8 cellular contexts compared by ENCODE assay signal in the genomic region with DNA sequence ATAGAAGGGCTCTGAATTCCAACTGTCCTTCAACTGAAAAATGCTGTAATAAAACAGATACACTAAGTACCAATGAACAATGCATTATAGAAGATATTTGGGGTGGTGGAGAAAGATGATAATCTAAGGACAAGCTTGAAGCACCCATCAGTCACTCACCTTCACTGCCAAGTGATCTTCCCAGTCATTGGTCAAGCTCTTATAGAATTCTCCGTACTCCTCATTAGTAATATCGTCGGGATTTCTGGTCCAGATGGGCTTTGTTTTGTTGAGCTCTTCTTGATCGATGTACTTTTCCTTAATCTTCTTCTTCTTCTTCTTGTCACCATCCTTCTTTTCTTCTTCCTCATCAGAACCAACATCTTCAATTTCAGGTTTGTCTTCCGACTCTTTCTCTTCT. TPM values are rescaled to one million over a fixed set of nuclear protein-coding genes. Genes with fewer than 3 reads are reported as not detected.
DNase-seq lines count a peak whose midpoint lies in the region; ATAC-seq and TF ChIP-seq lines count a peak whose summit lies in the region.
"Not testable (repeated sequence)": the region's sequence is repeated elsewhere in the genome, so short reads cannot be mapped to it uniquely, and the experiment has no call there.

No MANE protein-coding gene starts in this region.

- not testable (repeated sequence) for TF ChIP-seq RAD21 in IMR-90 (IDR thresholded peaks at IDR 0.05; ENCODE audit: low read length); SK-N-SH (IDR thresholded peaks at IDR 0.05; ENCODE audit: low read length)

- not testable (repeated sequence) for H3K9me2 ChIP-seq in SK-N-SH

- H3K9me1 ChIP-seq in IMR-90 (ENCODE audit: insufficient read depth, low read length), result not testable (repeated sequence)

- DNase-seq in Caco-2; IMR-90; SK-N-SH; activated T-helper 1 cell treated with anti-CD3 and anti-CD28 coated beads, Interleukin-12 subunit alpha, Interleukin-12 subunit beta, Interleukin-2, Interleukin-4 antibody, amounts not matched to agents 30 ng/mL and 10 ng/mL and 1 ng/mL, durations not matched to agents 14 hours and 24 hours and 36 hours (ENCODE audit: low spot score); immature natural killer cell; substantia nigra (lab: John Stamatoyannopoulos, UW): not testable (repeated sequence)

- POLR2A ChIA-PET in Caco-2 (lab: Charles Lee); SK-N-SH (lab: Yijun Ruan, JAX): not testable (repeated sequence)
- POLR2A ChIA-PET in IMR-90 (lab: Charles Lee; ENCODE audit: unreplicated experiment), result interaction anchor here (0.5 kb wide), 1 partner anchor 63 kb away, joined by 9 read pairs; no protein-coding TSS in a partner anchor

- TF ChIP-seq POLR2A in IMR-90 (IDR thresholded peaks at IDR 0.05; ENCODE audit: low read depth, low read length), result not testable (repeated sequence)

- ATAC-seq in IMR-90 (ENCODE audit: low read depth), result not testable (repeated sequence)

- H4K91ac ChIP-seq in IMR-90 (ENCODE audit: insufficient read depth, low read depth, low read length), result not testable (repeated sequence)

- not testable (repeated sequence) for H2AFZ ChIP-seq in IMR-90 (replicated peaks; ENCODE audit: low read length, poor library complexity); SK-N-SH (ENCODE audit: low read depth)

- H2BK120ac ChIP-seq in IMR-90 (ENCODE audit: low read depth, low read length), result not testable (repeated sequence)

- H3K4me3 Mint-ChIP-seq in Caco-2 (ENCODE audit: unreplicated experiment), result peak overlapping the region; percentile 81
- H3K4me3 Mint-ChIP-seq in activated T-helper 1 cell treated with anti-CD3 and anti-CD28 coated beads, Interleukin-12 subunit alpha, Interleukin-12 subunit beta, Interleukin-2, Interleukin-4 antibody, amounts not matched to agents 30 ng/mL and 10 ng/mL and 1 ng/mL, durations not matched to agents 14 hours and 24 hours and 36 hours, result peak overlapping the region; percentile 99
- H3K4me3 Mint-ChIP-seq in immature natural killer cell, result peak overlapping the region; percentile 95 to 99 (median 96)
- peak overlapping the region; percentile 90 to 99 (median 99) for H3K4me3 Mint-ChIP-seq in nephron

- not testable (repeated sequence) for H3K18ac ChIP-seq in IMR-90 (ENCODE audit: low read depth, low read length)

- H3K23ac ChIP-seq in IMR-90 (ENCODE audit: low read depth, low read length), result peak overlapping the region; percentile 58; the same call in 1 of the 2 replicates

- not testable (repeated sequence) for H2BK20ac ChIP-seq in IMR-90 (ENCODE audit: low read depth, low read length)

- not testable (repeated sequence) for H3K9me3 Mint-ChIP-seq in Caco-2 (ENCODE audit: unreplicated experiment); activated T-helper 1 cell treated with anti-CD3 and anti-CD28 coated beads, Interleukin-12 subunit alpha, Interleukin-12 subunit beta, Interleukin-2, Interleukin-4 antibody, amounts not matched to agents 30 ng/mL and 10 ng/mL and 1 ng/mL, durations not matched to agents 14 hours and 24 hours and 36 hours; immature natural killer cell; nephron

- H3K4me2 ChIP-seq in IMR-90 (ENCODE audit: low read depth, low read length), result peak overlapping the region; percentile 99; the same call in 1 of the 2 replicates
- peak overlapping the region; percentile 93 for H3K4me2 ChIP-seq in SK-N-SH

- no CpG with 5 or more reads among the region's 5 CpGs for WGBS in IMR-90 (ENCODE audit: extremely low coverage in 2 of 2, insufficient read length in 1 of 2), 2 experiments
- 50% methylated on average over 5 of the region's 5 CpGs for WGBS in SK-N-SH (ENCODE audit: low lambda C conversion rate)

- H3K14ac ChIP-seq in IMR-90 (replicated peaks; ENCODE audit: low read depth, low read length), result 0 out of 2 replicates have a peak overlapping the region, but pooled peaks have one; percentile 53

- not testable (repeated sequence) for H3K9ac ChIP-seq in IMR-90 (ENCODE audit: low read depth, low read length)
- peak overlapping the region; percentile 94 for H3K9ac ChIP-seq in SK-N-SH

- not testable (repeated sequence) for TF ChIP-seq EP300 in SK-N-SH (IDR thresholded peaks at IDR 0.05; ENCODE audit: borderline replicate concordance in 1 of 2, low read depth in 1 of 2, low read length in 1 of 2)

- H3K79me1 ChIP-seq in IMR-90 (ENCODE audit: low read depth in 1 of 2, low read length in 2 of 2), result peaks cover 26 to 56% of the 10 kb centered on the region in 2 experiments

- H3K9me3 ChIP-seq in Caco-2; IMR-90 (ENCODE audit: control insufficient read depth, insufficient read depth, low read length); SK-N-SH: not testable (repeated sequence)

- not testable (repeated sequence) for H3K27ac ChIP-seq in IMR-90 (ENCODE audit: insufficient read depth, low read length)
- H3K27ac ChIP-seq in SK-N-SH (ENCODE audit: low read depth in 2 of 2, low read length in 1 of 2) (peak overlapping the region in 1 of 2 experiments; percentile 25; a peak in 1 of 4 replicates), cingulate gyrus (ENCODE audit: low read depth, low read length) (peak overlapping the region; percentile 23), substantia nigra (ENCODE audit: low read depth, low read length, poor library complexity, severe bottlenecking) (peak overlapping the region; percentile 23)

- peaks cover 58% of the 10 kb centered on the region for H4K20me1 ChIP-seq in IMR-90 (ENCODE audit: insufficient read depth, low read length)
- H4K20me1 ChIP-seq in SK-N-SH (ENCODE audit: insufficient read depth), result peaks cover 48% of the 10 kb centered on the region

- H4K5ac ChIP-seq in IMR-90 (ENCODE audit: low read depth, low read length), result not testable (repeated sequence)

- H3K27me3 Mint-ChIP-seq in Caco-2 (ENCODE audit: insufficient read depth, unreplicated experiment); activated T-helper 1 cell treated with anti-CD3 and anti-CD28 coated beads, Interleukin-12 subunit alpha, Interleukin-12 subunit beta, Interleukin-2, Interleukin-4 antibody, amounts not matched to agents 30 ng/mL and 10 ng/mL and 1 ng/mL, durations not matched to agents 14 hours and 24 hours and 36 hours (ENCODE audit: insufficient read depth); nephron (ENCODE audit: low read depth): not testable (repeated sequence)
- H3K27me3 Mint-ChIP-seq in immature natural killer cell (ENCODE audit: low read depth in 3 of 3), result peaks cover 18 to 48% (median 34%) of the 10 kb centered on the region in 3 donors

- H3K36me3 Mint-ChIP-seq in Caco-2 (ENCODE audit: insufficient read depth, unreplicated experiment) (peaks cover 93% of the 10 kb centered on the region), immature natural killer cell (peaks cover 33 to 64% (median 48%) of the 10 kb centered on the region in 3 donors), nephron (ENCODE audit: low read depth) (peaks cover 66% of the 10 kb centered on the region)
- H3K36me3 Mint-ChIP-seq in activated T-helper 1 cell treated with anti-CD3 and anti-CD28 coated beads, Interleukin-12 subunit alpha, Interleukin-12 subunit beta, Interleukin-2, Interleukin-4 antibody, amounts not matched to agents 30 ng/mL and 10 ng/mL and 1 ng/mL, durations not matched to agents 14 hours and 24 hours and 36 hours (ENCODE audit: low read depth), result peaks cover 66% of the 10 kb centered on the region

- not testable (repeated sequence) for H2AK9ac ChIP-seq in IMR-90 (replicated peaks; ENCODE audit: low read depth, low read length, poor library complexity)

- not testable (repeated sequence) for H3K27ac Mint-ChIP-seq in Caco-2 (ENCODE audit: unreplicated experiment); nephron
- peak overlapping the region; percentile 61 for H3K27ac Mint-ChIP-seq in activated T-helper 1 cell treated with anti-CD3 and anti-CD28 coated beads, Interleukin-12 subunit alpha, Interleukin-12 subunit beta, Interleukin-2, Interleukin-4 antibody, amounts not matched to agents 30 ng/mL and 10 ng/mL and 1 ng/mL, durations not matched to agents 14 hours and 24 hours and 36 hours
- H3K27ac Mint-ChIP-seq in immature natural killer cell, result peak overlapping the region; percentile 57 to 99 (median 96)

- H2BK15ac ChIP-seq in IMR-90 (ENCODE audit: low read depth, low read length), result not testable (repeated sequence)

- not testable (repeated sequence) for TF ChIP-seq CTCF in Caco-2 (IDR thresholded peaks at IDR 0.05; ENCODE audit: insufficient read depth in 1 of 2, low read depth in 1 of 2, low read length in 1 of 2, severe bottlenecking in 1 of 2, unreplicated experiment in 1 of 2); IMR-90 (conservative IDR thresholded peaks at IDR 0.05; ENCODE audit: low read depth, low read length); SK-N-SH (IDR thresholded peaks at IDR 0.05); nephron (IDR thresholded peaks at IDR 0.05; ENCODE audit: unreplicated experiment in 3 of 3)

- BruUV-seq in Caco-2 (replicated peaks; lab: Mats Ljungman, UMichigan), result not testable (repeated sequence)
- BruUV-seq in IMR-90 (replicated peaks; lab: Mats Ljungman, UMichigan), result TSS peak; percentile 67

- intact Hi-C loops in Caco-2 (cut with micrococcal nuclease; ENCODE audit: unreplicated experiment); IMR-90 (cut with micrococcal nuclease); activated T-helper 1 cell treated with anti-CD3 and anti-CD28 coated beads, Interleukin-12 subunit alpha, Interleukin-12 subunit beta, Interleukin-2, Interleukin-4 antibody, amounts not matched to agents 30 ng/mL and 10 ng/mL and 1 ng/mL, durations not matched to agents 14 hours and 24 hours and 36 hours (cut with micrococcal nuclease): not testable (repeated sequence)

- peaks cover 42% of the 10 kb centered on the region for H3F3A ChIP-seq in SK-N-SH (replicated peaks; ENCODE audit: insufficient read depth)

- not testable (repeated sequence) for H4K8ac ChIP-seq in IMR-90 (ENCODE audit: low read depth in 2 of 2, low read length in 2 of 2)

- H3K56ac ChIP-seq in IMR-90 (ENCODE audit: extremely low read depth, insufficient read depth, low read length), result not testable (repeated sequence)

- H3K79me2 ChIP-seq in SK-N-SH (ENCODE audit: insufficient read depth), result peaks cover 51% of the 10 kb centered on the region

- not testable (repeated sequence) for H3K27me3 ChIP-seq in Caco-2 (replicated peaks; ENCODE audit: control insufficient read depth, insufficient read depth, low read length); IMR-90 (ENCODE audit: control insufficient read depth, insufficient read depth, low read length); SK-N-SH (ENCODE audit: insufficient read depth)

- in situ Hi-C loops in IMR-90 (cut with MboI; ENCODE audit: low sequenced_read_pairs), result loop anchor here (25.0 kb wide), 1 partner anchor 228 kb away; a partner anchor contains a TSS

- not testable (repeated sequence) for H3K36me3 ChIP-seq in Caco-2 (ENCODE audit: control insufficient read depth, insufficient read depth, low read length)
- peaks cover 48% of the 10 kb centered on the region for H3K36me3 ChIP-seq in IMR-90 (ENCODE audit: control insufficient read depth, insufficient read depth, low read length)
- peaks cover 62 to 65% of the 10 kb centered on the region in 2 experiments for H3K36me3 ChIP-seq in SK-N-SH (replicated peaks in 1 of 2; ENCODE audit: control insufficient read depth in 1 of 2, insufficient read depth in 2 of 2, low read length in 1 of 2)

- H3K4me1 ChIP-seq in Caco-2 (peaks cover 33% of the 10 kb centered on the region), IMR-90 (ENCODE audit: control insufficient read depth, insufficient read depth, low read length) (peaks cover 10% of the 10 kb centered on the region), SK-N-SH (ENCODE audit: control insufficient read depth in 1 of 2, insufficient read depth in 2 of 2, low read depth in 1 of 2, low read length in 1 of 2) (peaks cover 28 to 32% of the 10 kb centered on the region in 2 experiments)

- H2BK5ac ChIP-seq in IMR-90 (ENCODE audit: low read depth, low read length, poor library complexity, severe bottlenecking), result not testable (repeated sequence)

- dilution Hi-C loops in IMR-90 (cut with HindIII; ENCODE audit: low sequenced_read_pairs, unreplicated experiment), result not testable (repeated sequence)

- not testable (repeated sequence) for H2AK5ac ChIP-seq in IMR-90 (ENCODE audit: low read depth, low read length)

- H3K4me1 Mint-ChIP-seq in Caco-2 (ENCODE audit: low read depth, unreplicated experiment) (peaks cover 23% of the 10 kb centered on the region), immature natural killer cell (peaks cover 65 to 82% of the 10 kb centered on the region in 2 donors), nephron (peaks cover 55% of the 10 kb centered on the region)
- H3K4me1 Mint-ChIP-seq in activated T-helper 1 cell treated with anti-CD3 and anti-CD28 coated beads, Interleukin-12 subunit alpha, Interleukin-12 subunit beta, Interleukin-2, Interleukin-4 antibody, amounts not matched to agents 30 ng/mL and 10 ng/mL and 1 ng/mL, durations not matched to agents 14 hours and 24 hours and 36 hours (ENCODE audit: low read depth), result peaks cover 82% of the 10 kb centered on the region

- not testable (repeated sequence) for H3K4ac ChIP-seq in IMR-90 (ENCODE audit: low read depth, low read length)

- CTCF ChIA-PET in Caco-2 (lab: Charles Lee), result not testable (repeated sequence)
- CTCF ChIA-PET in IMR-90 (lab: Yijun Ruan, JAX) (interaction anchor here (1.7 kb wide), 1 partner anchor 12 kb away, joined by 3 read pairs; no protein-coding TSS in a partner anchor), SK-N-SH (lab: Yijun Ruan, JAX) (interaction anchor here (0.6 to 2.6 kb wide), 7 partner anchors 12 to 377 kb away, joined by 3 to 8 read pairs (median 6); no protein-coding TSS in a partner anchor)

- H3K4me3 ChIP-seq in Caco-2 (ENCODE audit: low read depth, low read length), result not testable (repeated sequence)
- H3K4me3 ChIP-seq in IMR-90 (ENCODE audit: insufficient read depth, low read depth, low read length) (peak overlapping the region; percentile 87; the same call in 1 of the 2 replicates), SK-N-SH (ENCODE audit: low read depth in 2 of 2, low read length in 1 of 2) (peak overlapping the region; percentile 81 to 94; a peak in 3 of 4 replicates)

RNA-seq across cellular contexts. Expression of a gene that starts 2.3 kb away (rescaled TPM):
- total RNA-seq in Caco-2 (2022), result 464 and 478 TPM in 2 replicates
- total RNA-seq in IMR-90 (2012; rRNA removed), result 578 and 1,483 TPM in 2 replicates
- 485 and 535 TPM in 2 replicates for polyA plus RNA-seq in IMR-90 (2012; rRNA removed)
- 72.4 and 152 TPM in 2 replicates for polyA plus RNA-seq in IMR-90 (2012; cell fraction: cytosol; rRNA removed)
- polyA plus RNA-seq in IMR-90 (2012; cell fraction: nucleus; rRNA removed; ENCODE audit: low replicate concordance), result 46.8 and 204 TPM in 2 replicates
- 269 and 298 TPM in 2 replicates for polyA plus RNA-seq in SK-N-SH (2012; rRNA removed)
- 408 and 501 TPM in 2 replicates for polyA plus RNA-seq in SK-N-SH (2012; cell fraction: cytosol; rRNA removed)
- polyA plus RNA-seq in SK-N-SH (2012; cell fraction: nucleus; rRNA removed), result 123 and 208 TPM in 2 replicates
- 993 and 995 TPM in 2 replicates for total RNA-seq in activated T-helper 1 cell treated with anti-CD3 and anti-CD28 coated beads, Interleukin-12 subunit alpha, Interleukin-12 subunit beta, Interleukin-2, Interleukin-4 antibody, amounts not matched to agents 30 ng/mL and 10 ng/mL and 1 ng/mL, durations not matched to agents 14 hours and 24 hours and 36 hours
- 100 to 1,000 TPM; 171 to 473 (median 370) TPM for polyA plus RNA-seq in immature natural killer cell

RNA-seq across cellular contexts. Expression of a gene that starts 55.2 kb away (rescaled TPM):
- 32.5 and 34.0 TPM in 2 replicates for total RNA-seq in Caco-2 (2022)
- total RNA-seq in IMR-90 (2012; rRNA removed), result 27.4 and 28.1 TPM in 2 replicates
- 18.7 and 20.3 TPM in 2 replicates for polyA plus RNA-seq in IMR-90 (2012; rRNA removed)
- 14.7 and 20.0 TPM in 2 replicates for polyA plus RNA-seq in IMR-90 (2012; cell fraction: cytosol; rRNA removed)
- polyA plus RNA-seq in IMR-90 (2012; cell fraction: nucleus; rRNA removed; ENCODE audit: low replicate concordance), result 19.0 and 29.1 TPM in 2 replicates
- 12.4 and 17.2 TPM in 2 replicates for polyA plus RNA-seq in SK-N-SH (2012; rRNA removed)
- 11.3 and 12.9 TPM in 2 replicates for polyA plus RNA-seq in SK-N-SH (2012; cell fraction: cytosol; rRNA removed)
- polyA plus RNA-seq in SK-N-SH (2012; cell fraction: nucleus; rRNA removed), result 13.3 and 18.9 TPM in 2 replicates
- total RNA-seq in activated T-helper 1 cell treated with anti-CD3 and anti-CD28 coated beads, Interleukin-12 subunit alpha, Interleukin-12 subunit beta, Interleukin-2, Interleukin-4 antibody, amounts not matched to agents 30 ng/mL and 10 ng/mL and 1 ng/mL, durations not matched to agents 14 hours and 24 hours and 36 hours, result 33.9 and 34.2 TPM in 2 replicates
- 10 to 100 TPM; 10.8 to 14.6 (median 14.0) TPM for polyA plus RNA-seq in immature natural killer cell
